8 cellular contexts compared by ENCODE assay signal in the genomic region with DNA sequence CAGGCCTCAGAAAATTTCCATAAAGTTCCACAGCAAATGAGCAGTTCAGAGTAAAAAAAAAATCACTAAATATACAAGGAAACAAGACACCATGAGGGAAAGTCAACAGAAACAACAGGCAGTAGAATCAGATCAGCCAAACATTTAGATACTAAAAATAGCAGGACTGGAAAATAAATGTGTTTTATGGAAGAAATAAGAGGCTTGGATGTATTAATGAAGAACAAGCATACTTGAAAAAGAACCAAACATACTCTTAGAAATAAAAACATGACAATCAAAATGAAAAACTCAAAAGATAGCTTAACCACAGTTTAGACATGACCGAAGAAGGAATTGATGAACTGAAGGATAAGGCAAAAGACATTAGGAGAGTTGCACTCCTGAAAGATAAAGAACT. TPM values are rescaled to one million over a fixed set of nuclear protein-coding genes. Genes with fewer than 3 reads are reported as not detected.
"Had no signal": no experiment of that assay in that cellular context is flagged by ENCODE, and none has a peak within 500 bp of the region (broad histone marks: within the 10 kb centered on the region; RNA-seq: fewer than 3 reads in every experiment).

No MANE protein-coding gene starts in this region.

- H3K4me3 ChIP-seq: GM12878 had no signal

- FAIRE-seq: G401.6, GM12878, GM12891, GM12892, GM18507, GM19239 had no signal

- ATAC-seq: GM12878 had no signal

- DNase-seq: GDM1, GF-D8 had no signal

RNA-seq across cellular contexts. Expression of a gene that starts 22.6 kb away (rescaled TPM):
- total RNA-seq: GM12878 had no signal
- polyA plus RNA-seq: GM12878 had no signal

RNA-seq across cellular contexts. Expression of a gene that starts 32.4 kb away (rescaled TPM):
- total RNA-seq: GM12878 had no signal
